ENCODE assay signal across 10 cellular contexts in genomic region chr6:17957488-17957887, GRCh38. TPM values are rescaled to one million over a fixed set of nuclear protein-coding genes. Genes with fewer than 3 reads are reported as not detected.
DNase-seq lines count a peak whose midpoint lies in the region; ATAC-seq, FAIRE-seq and TF ChIP-seq lines count a peak whose summit lies in the region.
"Had no signal": no experiment of that assay in that cellular context is flagged by ENCODE, and none has a peak within 500 bp of the region (broad histone marks: within the 10 kb centered on the region; RNA-seq: fewer than 3 reads in every experiment).

No MANE protein-coding gene starts in this region.

- intact Hi-C loops in GM12878 (cut with micrococcal nuclease; ENCODE audit: unreplicated experiment) (no loop called here), uterus (cut with DNase I; ENCODE audit: low total_unique reads) (no loop called here)

- TF ChIP-seq POLR2A in GM12878 (IDR thresholded peaks at IDR 0.05; ENCODE audit: low read depth, low read length) (no peak), uterus (IDR thresholded peaks at IDR 0.05) (no peak)

- no TSS peak for BruUV-seq in GM12878 (replicated peaks; lab: Mats Ljungman, UMichigan)

- H3K9me3 Mint-ChIP-seq in natural killer cell treated with Interleukin-12 subunit alpha and Interleukin-12 subunit beta and Interleukin-15 and Interleukin-18, amount 100 ng/mL, for 72 hours = no peaks in the 10 kb centered on the region

- H3K36me3 Mint-ChIP-seq in natural killer cell treated with Interleukin-12 subunit alpha and Interleukin-12 subunit beta and Interleukin-15 and Interleukin-18, amount 100 ng/mL, for 72 hours = no peaks in the 10 kb centered on the region

- peaks cover 7 to 25% of the 10 kb centered on the region in 2 donors for H3K4me1 Mint-ChIP-seq in natural killer cell treated with Interleukin-12 subunit alpha and Interleukin-12 subunit beta and Interleukin-15 and Interleukin-18, amount 100 ng/mL, for 72 hours (ENCODE audit: low read depth in 2 of 2)

- H3K36me3 ChIP-seq in GM12878 (ENCODE audit: control insufficient read depth in 2 of 2, insufficient read depth in 2 of 2, low read length in 1 of 2) (no peaks in the 10 kb centered on the region), uterus (no peaks in the 10 kb centered on the region)

- in situ Hi-C loops in GM12878 (cut with MboI) = no loop called here

- H3K4me3 ChIP-seq in GM12878 (no peak overlapping the region), uterus (no peak overlapping the region)

- peak; percentile 3 for DNase-seq in GM12878 (ENCODE audit: low read depth, low spot score)
- DNase-seq in natural killer cell treated with Interleukin-12 subunit alpha and Interleukin-12 subunit beta and Interleukin-15 and Interleukin-18, amount 100 ng/mL, for 72 hours (ENCODE audit: low spot score) = peak; percentile 70
- DNase-seq in GDM1 (lab: John Stamatoyannopoulos, UW) = no peak
- no peak for DNase-seq in uterus
- no peak for DNase-seq in iPS-NIHi11 (ENCODE audit: low spot score)
- DNase-seq in NCI-H748 treated with DMSO at 0.1 percent for 48 hours (lab: John Stamatoyannopoulos, UW) = no peak
- DNase-seq: DMS79 treated with DMSO at 0.1 percent for 48 hours; stimulated activated CD4-positive, alpha-beta T cell treated with anti-CD3 and anti-CD28 coated beads, Interleukin-4, amount 100 ng/mL, for 1 hour had no signal

- no peak for FAIRE-seq in GM12878 (lab: Jason Lieb, UNC)

- no peaks in the 10 kb centered on the region for H3K79me2 ChIP-seq in GM12878 (ENCODE audit: control insufficient read depth, insufficient read depth, low read length)

- RAD21 ChIA-PET in GM12878 (lab: Charles Lee; ENCODE audit: unreplicated experiment) = no interaction called here

- H3K27me3 ChIP-seq in GM12878 (replicated peaks in 1 of 2; ENCODE audit: control insufficient read depth in 2 of 2, insufficient read depth in 2 of 2, low read length in 1 of 2) = no peaks in the 10 kb centered on the region
- H3K27me3 ChIP-seq in uterus = no peaks in the 10 kb centered on the region

- H3K9ac ChIP-seq in GM12878 (ENCODE audit: control insufficient read depth, insufficient read depth, low read length) = no peak overlapping the region

- H3K9me3 ChIP-seq in GM12878 (replicated peaks; ENCODE audit: control insufficient read depth, insufficient read depth, low read length) (no peaks in the 10 kb centered on the region), uterus (no peaks in the 10 kb centered on the region)

- CTCF ChIA-PET in GM12878 (lab: Yijun Ruan, JAX) = no interaction called here

- SMC1A ChIA-PET in GM12878 (lab: Charles Lee; ENCODE audit: uncharacterized antibody, unreplicated experiment) = interaction anchor here (0.8 kb wide), 1 partner anchor 546 kb away, joined by 3 read pairs; no protein-coding TSS in a partner anchor

- no peak for TF ChIP-seq CTCF in GM12878 (IDR thresholded peaks at IDR 0.05 in 2 of 3, conservative IDR thresholded peaks at IDR 0.05 in 1 of 3; ENCODE audit: control insufficient read depth in 2 of 3, extremely low read depth in 1 of 3, insufficient read depth in 1 of 3, low read depth in 3 of 3, low read length in 3 of 3)
- TF ChIP-seq CTCF in uterus (IDR thresholded peaks at IDR 0.05) = no peak

- H3K4me1 ChIP-seq in GM12878 (ENCODE audit: control insufficient read depth, insufficient read depth, low read length) (no peaks in the 10 kb centered on the region), uterus (peaks cover 0 to 26% of the 10 kb centered on the region in 2 donors)

- H4K20me1 ChIP-seq in GM12878 (ENCODE audit: control insufficient read depth, insufficient read depth) = no peaks in the 10 kb centered on the region

- H3K27ac Mint-ChIP-seq in natural killer cell treated with Interleukin-12 subunit alpha and Interleukin-12 subunit beta and Interleukin-15 and Interleukin-18, amount 100 ng/mL, for 72 hours = peak overlapping the region; percentile 50 to 85

- no peak overlapping the region for H3K4me3 Mint-ChIP-seq in natural killer cell treated with Interleukin-12 subunit alpha and Interleukin-12 subunit beta and Interleukin-15 and Interleukin-18, amount 100 ng/mL, for 72 hours

- H3K27ac ChIP-seq in GM12878 (ENCODE audit: control insufficient read depth, insufficient read depth) (no peak overlapping the region), uterus (peak overlapping the region in 1 of 2 donors; percentile 19)

- no peak for TF ChIP-seq RAD21 in GM12878 (IDR thresholded peaks at IDR 0.05; ENCODE audit: insufficient read depth, low read depth, low read length)

- ATAC-seq in GM18909 (IDR thresholded peaks at IDR 0.05; ENCODE audit: poor library complexity, unreplicated experiment) (peak; percentile 71), HG02870 (IDR thresholded peaks at IDR 0.05; ENCODE audit: unreplicated experiment) (peak; percentile 92), GM12878 (peak; percentile 64)
- ATAC-seq in natural killer cell treated with Interleukin-12 subunit alpha and Interleukin-12 subunit beta and Interleukin-15 and Interleukin-18, amount 100 ng/mL, for 72 hours = peak; percentile 86 to 93

- H2AFZ ChIP-seq in GM12878 (ENCODE audit: control insufficient read depth, low read depth, low read length) = no peak overlapping the region

- H3K4me2 ChIP-seq in GM12878 (ENCODE audit: control insufficient read depth, insufficient read depth) = no peak overlapping the region

- TF ChIP-seq EP300 in GM12878 (IDR thresholded peaks at IDR 0.05; ENCODE audit: borderline replicate concordance in 1 of 2, control insufficient read depth in 1 of 2, low read depth in 2 of 2, low read length in 2 of 2) = no peak

- peaks cover 0 to 20% of the 10 kb centered on the region in 2 donors for H3K27me3 Mint-ChIP-seq in natural killer cell treated with Interleukin-12 subunit alpha and Interleukin-12 subunit beta and Interleukin-15 and Interleukin-18, amount 100 ng/mL, for 72 hours

- POLR2A ChIA-PET in GM12878 (lab: Charles Lee) = no interaction called here

- 0% methylated on average over 1 of the region's 1 CpG for WGBS in GM12878 (ENCODE audit: insufficient coverage, insufficient replicate concordance, low lambda C conversion rate, missing lambda C conversion rate)

TF ChIP-seq in GM12878, 131 proteins besides CTCF, POLR2A, EP300 and RAD21 (continues in another document):
- TF ChIP-seq BCL11A (IDR thresholded peaks at IDR 0.05; ENCODE audit: low read depth, low read length) = no peak
- no peak for TF ChIP-seq ESRRA (IDR thresholded peaks at IDR 0.05; ENCODE audit: low read length)
- TF ChIP-seq ZNF592 (IDR thresholded peaks at IDR 0.05) = no peak
- 0 out of 2 replicates have a peak, but pooled peaks have one; percentile 44 for TF ChIP-seq TCF3 (IDR thresholded peaks at IDR 0.05; ENCODE audit: borderline replicate concordance, insufficient read depth, low read depth, low read length)
- peak; percentile 55 for TF ChIP-seq RUNX3 (IDR thresholded peaks at IDR 0.05; ENCODE audit: low read length)
- TF ChIP-seq RBBP5 (conservative IDR thresholded peaks at IDR 0.05) = no peak
- 0 out of 2 replicates have a peak, but pooled peaks have one; percentile 0 for TF ChIP-seq CREM (IDR thresholded peaks at IDR 0.05; ENCODE audit: low read depth)

RNA-seq across cellular contexts. Expression of gene KIF13A, which starts 29.9 kb away (rescaled TPM):
- total RNA-seq in GM12878 (2013; cell fraction: nucleolus; rRNA removed) = 1.2 and 1.4 TPM in 2 replicates
- total RNA-seq in GM12878 (2014; rRNA removed) = 0.11 and 0.23 TPM in 2 replicates
- 0.13 and 0.32 TPM in 2 replicates for total RNA-seq in GM12878 (2014; rRNA removed; fragmentation: Illumina TruSeq; extraction: Trizol)
- total RNA-seq in GM12878 (2021) = 0.26 and 0.53 TPM in 2 replicates
- polyA plus RNA-seq in GM12878 (2011; ENCODE audit: low read depth) = 0.26 TPM
- 0.08 and 0.17 TPM in 2 replicates for polyA plus RNA-seq in GM12878 (2011; rRNA removed)
- polyA plus RNA-seq in GM12878 (2011; cell fraction: cytosol; rRNA removed) = 0.10 TPM in 2 replicates
- polyA plus RNA-seq in GM12878 (2011; cell fraction: nucleus; rRNA removed) = 0.04 and 0.06 TPM in 2 replicates
- 0.17 and 0.19 TPM in 2 replicates for polyA plus RNA-seq in GM12878 (2012)
- 0.15 and 0.51 TPM in 2 replicates for polyA plus RNA-seq in GM12878 (2014; fragmentation: Illumina TruSeq; extraction: Trizol)
- under 1 TPM; 0.02 to 0.07 TPM for polyA plus RNA-seq in GM12878 (2014; fragmentation: Nextera tagmentation; extraction: Ambion mirVana)
- polyA plus RNA-seq in GM12878 (2014; rRNA removed) = 0.13 and 0.71 TPM in 2 replicates
- not detected for polyA plus RNA-seq in GM12878 (2016; fragmentation: Nextera tagmentation; extraction: Ambion mirVana)
- 0.10 and 1.0 TPM in 2 replicates for polyA minus RNA-seq in GM12878 (2011; rRNA and poly(A)+ RNA removed)
- polyA minus RNA-seq in GM12878 (2011; cell fraction: cytosol; rRNA and poly(A)+ RNA removed) = 0.21 TPM in 1 of 2 replicates, not detected in the other
- 0.12 and 0.77 TPM in 2 replicates for polyA minus RNA-seq in GM12878 (2011; cell fraction: nucleus; rRNA and poly(A)+ RNA removed)
- 10 to 100 TPM in 1 of 2 donors, 1 to 10 TPM in 1; 8.2 to 33.6 TPM for total RNA-seq in natural killer cell treated with Interleukin-12 subunit alpha and Interleukin-12 subunit beta and Interleukin-15 and Interleukin-18, amount 100 ng/mL, for 72 hours
- total RNA-seq in uterus = 10 to 100 TPM; 14.9 to 66.9 (median 37.3) TPM

Comparison
In these comparisons a context has a peak if more than half of its experiments do, and no peak if none do; other contexts are left out.
1. DNase-seq: peak in GM12878 (single experiment) and natural killer cell treated with Interleukin-12 subunit alpha and Interleukin-12 subunit beta and Interleukin-15 and Interleukin-18, amount 100 ng/mL, for 72 hours (single experiment); none in GDM1 (single experiment), uterus (0 of 2), iPS-NIHi11 (single experiment) and NCI-H748 treated with DMSO at 0.1 percent for 48 hours (single experiment).
2. Peak in every context shown above with its lines, with median percentiles within 50 percentile points of each other: ATAC-seq.